18 cellular contexts compared by ENCODE assay signal in the genomic region with DNA sequence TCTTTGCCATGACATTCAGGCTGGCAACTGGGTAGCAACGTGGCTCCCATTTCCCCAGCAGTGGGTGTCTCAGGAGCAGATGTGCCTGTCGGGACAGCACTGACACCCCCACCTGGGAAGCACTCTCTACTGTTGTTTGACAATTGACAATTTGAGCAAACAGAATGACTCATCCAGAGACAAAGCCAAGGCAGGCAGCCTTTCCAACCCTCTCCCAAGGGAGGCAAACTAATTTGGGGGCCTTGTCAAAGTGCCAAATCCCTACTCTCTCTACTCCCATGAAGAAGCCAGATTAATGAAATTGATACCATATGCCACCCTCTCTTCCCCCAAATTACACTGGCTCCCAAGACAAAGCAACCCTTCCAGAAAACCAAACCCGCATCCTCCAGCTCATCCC.
DNase-seq lines count a peak whose midpoint lies in the region; TF ChIP-seq lines count a peak whose summit lies in the region.
"Had no signal": no experiment of that assay in that cellular context is flagged by ENCODE, and none has a peak within 500 bp of the region (broad histone marks: within the 10 kb centered on the region; RNA-seq: fewer than 3 reads in every experiment).

No MANE protein-coding gene starts in this region.

- in situ Hi-C loops in GM13977 (cut with MboI; ENCODE audit: low pct_unique_long_range_greater_than_20kb, low sequenced_read_pairs, unreplicated experiment) = no loop called here

- DNase-seq in DMS53 (lab: John Stamatoyannopoulos, UW) (peak; percentile 47), DMS53 treated with DMSO at 0.1 percent for 48 hours (lab: John Stamatoyannopoulos, UW; ENCODE audit: unreplicated experiment) (no peak), NCI-H2081 (lab: John Stamatoyannopoulos, UW) (peak; percentile 96 to 99), NCI-H524 (lab: John Stamatoyannopoulos, UW) (peak; percentile 97), GM13977 (ENCODE audit: low spot score) (no peak), middle frontal gyrus (ENCODE audit: extremely low spot score, low spot score) (no peak)
- DNase-seq in activated naive CD4-positive, alpha-beta T cell treated with Interleukin-2 at 50 U/mL for 16 hours = no peak
- no peak for DNase-seq in stimulated activated CD4-positive, alpha-beta T cell treated with anti-CD3 and anti-CD28 coated beads, Interleukin-15, amount 100 ng/mL, for 24 hours
- DNase-seq: activated CD4-positive, alpha-beta T cell treated with anti-CD3 and anti-CD28 coated beads for 4 hours; activated CD8-positive, alpha-beta memory T cell treated with anti-CD3 and anti-CD28 coated beads, Interleukin-2, amount 10 ng/mL, durations not matched to agents 7 days and 5 days; activated effector memory CD4-positive, alpha-beta T cell treated with Interleukin-2 at 50 U/mL for 16 hours; amniotic stem cell; IMR-90; MG63; mucosa of descending colon; RPMI8226; SW 1271; testis had no signal

- no peak for TF ChIP-seq CTCF in GM13977 (IDR thresholded peaks at IDR 0.05; ENCODE audit: extremely low read depth, insufficient read depth, missing control alignments)

Comparison
In these comparisons a context has a peak if more than half of its experiments do, and no peak if none do; other contexts are left out.
1. DNase-seq: peak in DMS53 (single experiment), NCI-H2081 (2 of 2) and NCI-H524 (2 of 2); none in DMS53 treated with DMSO at 0.1 percent for 48 hours (single experiment), activated naive CD4-positive, alpha-beta T cell treated with Interleukin-2 at 50 U/mL for 16 hours (single experiment), GM13977 (single experiment), middle frontal gyrus (single experiment) and stimulated activated CD4-positive, alpha-beta T cell treated with anti-CD3 and anti-CD28 coated beads, Interleukin-15, amount 100 ng/mL, for 24 hours (single experiment).